In genomic region chr6:110876170-110876773, GRCh38 we compare ENCODE assay signal across 8 cellular contexts. TPM values are rescaled to one million over a fixed set of nuclear protein-coding genes. Genes with fewer than 3 reads are reported as not detected.
DNase-seq lines count a peak whose midpoint lies in the region; ATAC-seq and TF ChIP-seq lines count a peak whose summit lies in the region.

No MANE protein-coding gene starts in this region.

- no peak for TF ChIP-seq RAD21 in neural cell (conservative IDR thresholded peaks at IDR 0.05)

- H2AFZ ChIP-seq in Karpas-422 (ENCODE audit: low read length) (no peak overlapping the region), neural cell (ENCODE audit: low read depth, low read length) (no peak overlapping the region)

- H3K4me1 ChIP-seq in Karpas-422 (ENCODE audit: low read length) (peaks cover 60% of the 10 kb centered on the region), foreskin keratinocyte (peaks cover 25% of the 10 kb centered on the region), stomach (peaks cover 36 to 56% (median 47%) of the 10 kb centered on the region in 4 donors)

- H3K4me3 ChIP-seq in Karpas-422 (ENCODE audit: low read length) (peak overlapping the region; percentile 90), neural cell (ENCODE audit: low read length) (peak overlapping the region; percentile 89), stomach (peak overlapping the region; percentile 70 to 96 (median 90))

- no peaks in the 10 kb centered on the region for H3K27me3 ChIP-seq in Karpas-422 (ENCODE audit: low read length)
- H3K27me3 ChIP-seq in foreskin keratinocyte: no peaks in the 10 kb centered on the region
- no peaks in the 10 kb centered on the region for H3K27me3 ChIP-seq in neural cell (ENCODE audit: insufficient read depth, low read depth, low read length)
- no peaks in the 10 kb centered on the region for H3K27me3 ChIP-seq in stomach

- H3K9me3 ChIP-seq in Karpas-422 (ENCODE audit: low read length) (no peaks in the 10 kb centered on the region), neural cell (ENCODE audit: low read length) (no peaks in the 10 kb centered on the region), stomach (no peaks in the 10 kb centered on the region)

- peak overlapping the region; percentile 94 for H3K9ac ChIP-seq in Karpas-422 (ENCODE audit: low read length)
- peak overlapping the region; percentile 85 for H3K9ac ChIP-seq in neural cell (ENCODE audit: low read length)

- no peaks in the 10 kb centered on the region for H3K36me3 ChIP-seq in Karpas-422 (ENCODE audit: insufficient read depth, low read length)
- H3K36me3 ChIP-seq in neural cell (ENCODE audit: insufficient read depth, low read length): no peaks in the 10 kb centered on the region
- H3K36me3 ChIP-seq in stomach: no peaks in the 10 kb centered on the region

- TF ChIP-seq POLR2A in stomach (IDR thresholded peaks at IDR 0.05): peak in 2 of 4 donors; percentile 62 to 72

- peak overlapping the region; percentile 60 for H3K27ac ChIP-seq in Karpas-422 (ENCODE audit: low read length)
- H3K27ac ChIP-seq in foreskin keratinocyte: peak overlapping the region; percentile 76
- peak overlapping the region; percentile 95 for H3K27ac ChIP-seq in neural cell (ENCODE audit: low read length)
- peak overlapping the region; percentile 92 to 98 (median 98) for H3K27ac ChIP-seq in stomach

- peaks cover 6% of the 10 kb centered on the region for H3F3A ChIP-seq in neural cell (ENCODE audit: insufficient read depth, low read length, poor library complexity, severe bottlenecking)

- H3K79me2 ChIP-seq in Karpas-422 (ENCODE audit: low read length): peaks cover 67% of the 10 kb centered on the region
- H3K79me2 ChIP-seq in neural cell (replicated peaks; ENCODE audit: insufficient read depth, low read length): peaks cover 48% of the 10 kb centered on the region

- peaks cover 60% of the 10 kb centered on the region for H4K20me1 ChIP-seq in Karpas-422 (ENCODE audit: insufficient read depth, low read depth, low read length)
- peaks cover 3% of the 10 kb centered on the region for H4K20me1 ChIP-seq in neural cell (ENCODE audit: insufficient read depth)

- TF ChIP-seq EP300 in neural cell (conservative IDR thresholded peaks at IDR 0.05; ENCODE audit: poor library complexity, severe bottlenecking) (no peak), stomach (IDR thresholded peaks at IDR 0.05) (no peak)

- ATAC-seq in GM21576 (IDR thresholded peaks at IDR 0.05; ENCODE audit: unreplicated experiment) (peak; percentile 40), foreskin keratinocyte (peak; percentile 75)

- intact Hi-C loops in stomach (cut with DNase I; ENCODE audit: low total_unique reads): loop anchor here (5.0 kb wide), 1 partner anchor 64 kb away; no protein-coding TSS in a partner anchor

- WGBS in stomach, 5 donors: 1 to 3% (median 1%) methylated on average over 22 to 29 of the region's 29 CpGs

- TF ChIP-seq CTCF in foreskin keratinocyte (conservative IDR thresholded peaks at IDR 0.05) (no peak), neural cell (IDR thresholded peaks at IDR 0.05; ENCODE audit: poor library complexity, severe bottlenecking) (no peak), stomach (IDR thresholded peaks at IDR 0.05) (no peak)

- no peaks in the 10 kb centered on the region for H3K9me2 ChIP-seq in Karpas-422 (replicated peaks; ENCODE audit: insufficient read depth, low read length)
- no peaks in the 10 kb centered on the region for H3K9me2 ChIP-seq in neural cell (ENCODE audit: insufficient read depth, low read length)

- H3K4me2 ChIP-seq in Karpas-422 (ENCODE audit: low read depth, low read length, poor library complexity, severe bottlenecking) (peak overlapping the region; percentile 83), neural cell (ENCODE audit: low read length) (peak overlapping the region; percentile 74)

- DNase-seq in DMS153 treated with DMSO at 0.1 percent for 48 hours (lab: John Stamatoyannopoulos, UW; ENCODE audit: unreplicated experiment): peak; percentile 75
- DNase-seq in Karpas-422: peak; percentile 81
- peak; percentile 81 to 88 for DNase-seq in SHP77 (lab: John Stamatoyannopoulos, UW)
- DNase-seq in activated gamma-delta T cell treated with anti-CD3 and anti-CD28 coated beads, Interleukin-2, amount 50 U/mL, for 16 hours (ENCODE audit: low read depth): peak; percentile 26
- peak; percentile 54 to 77 for DNase-seq in foreskin keratinocyte
- DNase-seq in stomach: peak; percentile 90

TF ChIP-seq in neural cell, 6 proteins besides CTCF, POLR2A, EP300 and RAD21:
- TF ChIP-seq TAF1 (IDR thresholded peaks at IDR 0.05; ENCODE audit: low read depth): no peak
- no peak for TF ChIP-seq SMC3 (conservative IDR thresholded peaks at IDR 0.05; ENCODE audit: poor library complexity)
- TF ChIP-seq POLR2AphosphoS5 (IDR thresholded peaks at IDR 0.05): peak; percentile 57
- TF ChIP-seq MXI1 (conservative IDR thresholded peaks at IDR 0.05; ENCODE audit: poor library complexity, severe bottlenecking): peak; percentile 94
- TF ChIP-seq EZH2 (IDR thresholded peaks at IDR 0.05; ENCODE audit: borderline replicate concordance, insufficient read depth, low read length, poor library complexity, severe bottlenecking): no peak
- TF ChIP-seq REST (IDR thresholded peaks at IDR 0.05; ENCODE audit: borderline replicate concordance): no peak

RNA-seq across cellular contexts. Expression of gene AMD1, which starts 1.7 kb away (rescaled TPM):
- total RNA-seq in Karpas-422 (2014; rRNA removed; shearing (Covaris generic); ENCODE audit: low replicate concordance): 38.2 and 87.4 TPM in 2 replicates
- total RNA-seq in foreskin keratinocyte (114 and 123 TPM in 2 replicates), stomach (100 to 1,000 TPM in 2 of 5 donors, 10 to 100 TPM in 2, 1 to 10 TPM in 1; 8.4 to 179 (median 57.6) TPM)
- polyA plus RNA-seq in foreskin keratinocyte (52.6 and 58.5 TPM in 2 replicates), neural cell (77.6 and 86.5 TPM in 2 replicates), stomach (10 to 100 TPM; 21.7 to 53.3 (median 47.5) TPM)
- polyA minus RNA-seq in neural cell: 86.9 and 87.2 TPM in 2 replicates

Comparison
In these comparisons a context has a peak if more than half of its experiments do, and no peak if none do; other contexts are left out.
1. Peak in every context shown above with its lines: DNase-seq, ATAC-seq, H3K4me3 ChIP-seq and H3K27ac ChIP-seq.
2. DNase-seq: peak in every context shown above with its lines; median percentile 90 in stomach; 84 in SHP77; 81 in Karpas-422; 75 in DMS153 treated with DMSO at 0.1 percent for 48 hours; 66 in foreskin keratinocyte; 26 in activated gamma-delta T cell treated with anti-CD3 and anti-CD28 coated beads, Interleukin-2, amount 50 U/mL, for 16 hours.